In genomic region chr13:41356788-41357187, GRCh38 we compare ENCODE assay signal across 12 cellular contexts. TPM values are rescaled to one million over a fixed set of nuclear protein-coding genes. Genes with fewer than 3 reads are reported as not detected.
DNase-seq lines count a peak whose midpoint lies in the region; ATAC-seq and TF ChIP-seq lines count a peak whose summit lies in the region.
"Had no signal": no experiment of that assay in that cellular context is flagged by ENCODE, and none has a peak within 500 bp of the region (broad histone marks: within the 10 kb centered on the region; RNA-seq: fewer than 3 reads in every experiment).

No MANE protein-coding gene starts in this region.

- H3K4me1 ChIP-seq in psoas muscle = peaks cover 8% of the 10 kb centered on the region
- peaks cover 0 to 6% of the 10 kb centered on the region in 2 experiments; a peak in 1 of 4 replicates for H3K4me1 ChIP-seq in SK-N-SH (ENCODE audit: control insufficient read depth in 1 of 2, insufficient read depth in 2 of 2, low read depth in 1 of 2, low read length in 1 of 2)
- no peaks in the 10 kb centered on the region for H3K4me1 ChIP-seq in Peyer's patch

- CTCF ChIA-PET in SK-N-SH (lab: Yijun Ruan, JAX) = no interaction called here

- POLR2A ChIA-PET in activated naive CD8-positive, alpha-beta T cell treated with anti-CD3 and anti-CD28 coated beads, Interleukin-2, amount 10 ng/mL, durations not matched to agents 7 days and 5 days (lab: Charles Lee) = interaction anchor here (0.8 to 1.2 kb wide), 3 partner anchors 33 to 296 kb away, joined by 3 to 4 read pairs (median 3); partner anchors contain the start of gene RGCC
- POLR2A ChIA-PET in SK-N-SH (lab: Yijun Ruan, JAX) = no interaction called here

- TF ChIP-seq CTCF in psoas muscle (IDR thresholded peaks at IDR 0.05) (no peak), SK-N-SH (IDR thresholded peaks at IDR 0.05) (no peak), Peyer's patch (IDR thresholded peaks at IDR 0.05) (no peak), lower leg skin (IDR thresholded peaks at IDR 0.05) (no peak)

- H3K9ac ChIP-seq in SK-N-SH = no peak overlapping the region

- ATAC-seq in activated naive CD8-positive, alpha-beta T cell treated with anti-CD3 and anti-CD28 coated beads, Interleukin-2, amount 10 ng/mL, durations not matched to agents 7 days and 5 days (ENCODE audit: low read depth) = peak; percentile 83
- no peak for ATAC-seq in psoas muscle

- DNase-seq in GF-D8 (lab: John Stamatoyannopoulos, UW) (peak; percentile 90), T-helper 9 cell (peak; percentile 16), psoas muscle (no peak), RPMI8226 (no peak), SK-N-SH (no peak), Peyer's patch (no peak), lower leg skin (ENCODE audit: low spot score in 2 of 2) (no peak)
- DNase-seq in activated naive CD8-positive, alpha-beta T cell treated with anti-CD3 and anti-CD28 coated beads, Interleukin-2, amount 10 ng/mL, durations not matched to agents 7 days and 5 days = peak; percentile 38
- DNase-seq: H7, NCI-H2171, OCI-M1, WERI-Rb-1 had no signal

- H3K4me1 Mint-ChIP-seq in activated naive CD8-positive, alpha-beta T cell treated with anti-CD3 and anti-CD28 coated beads, Interleukin-2, amount 10 ng/mL, durations not matched to agents 7 days and 5 days = peaks cover 28% of the 10 kb centered on the region

- no peak for TF ChIP-seq RAD21 in SK-N-SH (IDR thresholded peaks at IDR 0.05; ENCODE audit: low read length)

- H3K9me2 ChIP-seq in SK-N-SH = no peaks in the 10 kb centered on the region

- H3K27ac ChIP-seq in psoas muscle = peak overlapping the region; percentile 34
- H3K27ac ChIP-seq in SK-N-SH (ENCODE audit: low read depth in 2 of 2, low read length in 1 of 2) = no peak overlapping the region
- peak overlapping the region in 2 of 4 donors; percentile 12 to 20 for H3K27ac ChIP-seq in Peyer's patch
- H3K27ac ChIP-seq: WERI-Rb-1 had no signal

- no peak overlapping the region for H3K4me2 ChIP-seq in SK-N-SH

- H3K36me3 Mint-ChIP-seq in activated naive CD8-positive, alpha-beta T cell treated with anti-CD3 and anti-CD28 coated beads, Interleukin-2, amount 10 ng/mL, durations not matched to agents 7 days and 5 days = peaks cover 38% of the 10 kb centered on the region

- H3K9me3 ChIP-seq in psoas muscle (no peaks in the 10 kb centered on the region), SK-N-SH (no peaks in the 10 kb centered on the region), Peyer's patch (no peaks in the 10 kb centered on the region)

- intact Hi-C loops in psoas muscle (cut with DNase I) = loop anchor here (10.0 kb wide), 2 partner anchors 298 to 758 kb away; no protein-coding TSS in a partner anchor
- intact Hi-C loops in lower leg skin (cut with DNase I; ENCODE audit: low total_unique reads) = loop anchor here (10.0 kb wide), 1 partner anchor 758 kb away; no protein-coding TSS in a partner anchor

- no peak for TF ChIP-seq EP300 in SK-N-SH (IDR thresholded peaks at IDR 0.05; ENCODE audit: borderline replicate concordance in 1 of 2, low read depth in 1 of 2, low read length in 1 of 2)

- H4K20me1 ChIP-seq in SK-N-SH (ENCODE audit: insufficient read depth) = no peaks in the 10 kb centered on the region

- 70 to 80% (median 80%) methylated on average over 6 of the region's 6 CpGs for WGBS in psoas muscle, 3 donors
- 95% methylated on average over 6 of the region's 6 CpGs for WGBS in SK-N-SH (ENCODE audit: low lambda C conversion rate)
- 56 to 57% methylated on average over 6 of the region's 6 CpGs for WGBS in lower leg skin, 2 donors

- H3K27me3 ChIP-seq in psoas muscle (ENCODE audit: insufficient read depth in 3 of 3, low read length in 2 of 3) = no peaks in the 10 kb centered on the region
- H3K27me3 ChIP-seq in SK-N-SH (ENCODE audit: insufficient read depth) = no peaks in the 10 kb centered on the region
- no peaks in the 10 kb centered on the region for H3K27me3 ChIP-seq in Peyer's patch

- peak overlapping the region; percentile 81 for H3K4me3 Mint-ChIP-seq in activated naive CD8-positive, alpha-beta T cell treated with anti-CD3 and anti-CD28 coated beads, Interleukin-2, amount 10 ng/mL, durations not matched to agents 7 days and 5 days

- peaks cover 6% of the 10 kb centered on the region for H3F3A ChIP-seq in SK-N-SH (replicated peaks; ENCODE audit: insufficient read depth)

- H3K27me3 Mint-ChIP-seq in activated naive CD8-positive, alpha-beta T cell treated with anti-CD3 and anti-CD28 coated beads, Interleukin-2, amount 10 ng/mL, durations not matched to agents 7 days and 5 days = no peaks in the 10 kb centered on the region

- no peak for TF ChIP-seq POLR2A in Peyer's patch (IDR thresholded peaks at IDR 0.05)
- TF ChIP-seq POLR2A in lower leg skin (IDR thresholded peaks at IDR 0.05) = no peak

- H3K9me3 Mint-ChIP-seq in activated naive CD8-positive, alpha-beta T cell treated with anti-CD3 and anti-CD28 coated beads, Interleukin-2, amount 10 ng/mL, durations not matched to agents 7 days and 5 days = no peaks in the 10 kb centered on the region

- H3K79me2 ChIP-seq in SK-N-SH (ENCODE audit: insufficient read depth) = peaks cover 8% of the 10 kb centered on the region; the same call in 1 of the 2 replicates

- peak overlapping the region; percentile 91 for H3K27ac Mint-ChIP-seq in activated naive CD8-positive, alpha-beta T cell treated with anti-CD3 and anti-CD28 coated beads, Interleukin-2, amount 10 ng/mL, durations not matched to agents 7 days and 5 days

- H2AFZ ChIP-seq in SK-N-SH (ENCODE audit: low read depth) = no peak overlapping the region

- peaks cover 0 to 51% of the 10 kb centered on the region in 2 donors for H3K36me3 ChIP-seq in psoas muscle (ENCODE audit: insufficient read depth in 1 of 2, low read depth in 1 of 2)
- H3K36me3 ChIP-seq in SK-N-SH (replicated peaks in 1 of 2; ENCODE audit: control insufficient read depth in 1 of 2, insufficient read depth in 2 of 2, low read length in 1 of 2) = peaks cover 36 to 38% of the 10 kb centered on the region in 2 experiments
- peaks cover 0 to 8% (median 0%) of the 10 kb centered on the region in 3 donors for H3K36me3 ChIP-seq in Peyer's patch
- H3K36me3 ChIP-seq: WERI-Rb-1 had no signal

- H3K4me3 ChIP-seq in psoas muscle (no peak overlapping the region), SK-N-SH (ENCODE audit: low read depth in 2 of 2, low read length in 1 of 2) (no peak overlapping the region), Peyer's patch (no peak overlapping the region), lower leg skin (ENCODE audit: low read depth, poor library complexity, severe bottlenecking) (no peak overlapping the region)

TF ChIP-seq in SK-N-SH, 30 proteins besides CTCF, POLR2A, EP300 and RAD21 (continues in another document):
- TF ChIP-seq TCF12 (IDR thresholded peaks at IDR 0.05) = no peak
- no peak for TF ChIP-seq RFX5 (IDR thresholded peaks at IDR 0.05; ENCODE audit: low read length)
- TF ChIP-seq ZBTB33 (IDR thresholded peaks at IDR 0.05; ENCODE audit: borderline replicate concordance, low read depth) = no peak
- no peak for TF ChIP-seq POLR2AphosphoS5 (IDR thresholded peaks at IDR 0.05; ENCODE audit: low read depth, low read length)
- no peak for TF ChIP-seq GABPA (IDR thresholded peaks at IDR 0.05; ENCODE audit: low read depth)
- TF ChIP-seq TEAD4 (IDR thresholded peaks at IDR 0.05; ENCODE audit: borderline replicate concordance, insufficient read depth) = no peak
- TF ChIP-seq IRF3 (IDR thresholded peaks at IDR 0.05; ENCODE audit: low read depth, low read length) = no peak
- no peak for TF ChIP-seq MAX (IDR thresholded peaks at IDR 0.05; ENCODE audit: low read depth)
- no peak for TF ChIP-seq NRF1 (IDR thresholded peaks at IDR 0.05; ENCODE audit: low read depth, low read length)

RNA-seq across cellular contexts. Expression of gene NAA16, which starts 45.7 kb away (rescaled TPM):
- 10 to 100 TPM; 41.3 to 41.8 TPM for total RNA-seq in activated naive CD8-positive, alpha-beta T cell treated with anti-CD3 and anti-CD28 coated beads, Interleukin-2, amount 10 ng/mL, durations not matched to agents 7 days and 5 days
- 10 to 100 TPM in 1 of 4 donors, 1 to 10 TPM in 3; 6.8 to 22.3 (median 8.3) TPM for total RNA-seq in psoas muscle
- polyA plus RNA-seq in psoas muscle = 10 to 100 TPM in 1 of 3 donors, 1 to 10 TPM in 2; 3.5 to 12.2 (median 8.1) TPM
- polyA plus RNA-seq in SK-N-SH (2012; rRNA removed) = 4.4 and 7.4 TPM in 2 replicates
- polyA plus RNA-seq in SK-N-SH (2012; cell fraction: cytosol; rRNA removed) = 5.3 and 5.6 TPM in 2 replicates
- 13.8 and 23.4 TPM in 2 replicates for polyA plus RNA-seq in SK-N-SH (2012; cell fraction: nucleus; rRNA removed)
- total RNA-seq in Peyer's patch = 10 to 100 TPM; 11.6 to 74.3 (median 16.6) TPM
- 10 to 100 TPM; 15.9 to 25.8 (median 18.7) TPM for total RNA-seq in lower leg skin

Comparison
In these comparisons a context has a peak if more than half of its experiments do, and no peak if none do; other contexts are left out.
1. DNase-seq: peak in GF-D8 (single experiment), T-helper 9 cell (single experiment) and activated naive CD8-positive, alpha-beta T cell treated with anti-CD3 and anti-CD28 coated beads, Interleukin-2, amount 10 ng/mL, durations not matched to agents 7 days and 5 days (single experiment); none in psoas muscle (0 of 2), RPMI8226 (single experiment), SK-N-SH (single experiment), Peyer's patch (0 of 3) and lower leg skin (0 of 2).